In the genomic region with DNA sequence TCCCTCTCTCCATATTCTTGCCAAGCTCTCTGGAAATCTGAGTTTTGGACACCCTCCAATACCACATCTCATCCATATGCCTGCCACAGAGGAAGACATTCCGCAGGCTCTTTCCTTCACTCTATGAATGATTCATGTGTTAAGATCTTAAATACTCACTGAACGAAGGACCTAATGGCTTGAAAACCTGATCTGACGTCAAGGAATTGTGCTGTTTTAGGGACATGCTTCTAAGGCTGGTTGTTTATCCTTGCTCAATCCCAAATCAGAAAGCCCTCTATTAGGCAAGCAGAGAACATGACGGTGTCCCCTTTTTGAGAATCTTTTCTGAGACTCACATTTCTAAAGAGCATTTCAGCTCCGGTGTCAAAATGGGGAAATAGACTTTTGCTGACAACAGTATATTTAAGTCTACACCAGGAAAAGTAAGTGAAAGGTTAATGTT, we compare ENCODE assay signal across 9 cellular contexts.
A peak's percentile ranks its signal among the peaks of the same experiment; 100 is the strongest.
DNase-seq lines count a peak whose midpoint lies in the region; ATAC-seq and TF ChIP-seq lines count a peak whose summit lies in the region.
"Had no signal": no experiment of that assay in that cellular context is flagged by ENCODE, and none has a peak within 500 bp of the region (broad histone marks: within the 10 kb centered on the region; RNA-seq: fewer than 3 reads in every experiment).

No MANE protein-coding gene starts in this region.

- no peak overlapping the region for H3K27ac Mint-ChIP-seq in naive thymus-derived CD4-positive, alpha-beta T cell

- H3K79me2 ChIP-seq in mesendoderm (ENCODE audit: control insufficient read depth, insufficient read depth, low read length) = no peaks in the 10 kb centered on the region

- H3K18ac ChIP-seq in mesendoderm (ENCODE audit: low read length) = no peak overlapping the region

- H2AK5ac ChIP-seq in mesendoderm (ENCODE audit: low read length) = no peak overlapping the region

- H3K36me3 ChIP-seq in ascending aorta = no peaks in the 10 kb centered on the region
- H3K36me3 ChIP-seq in heart right ventricle = no peaks in the 10 kb centered on the region
- H3K36me3 ChIP-seq in stomach smooth muscle (ENCODE audit: control insufficient read depth in 2 of 2, insufficient read depth in 2 of 2, low read length in 2 of 2) = no peaks in the 10 kb centered on the region
- H3K36me3 ChIP-seq in mesendoderm (ENCODE audit: control insufficient read depth, insufficient read depth, low read length) = no peaks in the 10 kb centered on the region
- no peaks in the 10 kb centered on the region for H3K36me3 ChIP-seq in naive thymus-derived CD4-positive, alpha-beta T cell (ENCODE audit: control insufficient read depth in 2 of 3, insufficient read depth in 3 of 3, low read length in 3 of 3)

- intact Hi-C loops in ascending aorta (cut with DNase I) (loop anchor here (5.0 kb wide), 1 partner anchor 831 kb away; no protein-coding TSS in a partner anchor), heart right ventricle (cut with DNase I) (no loop called here)
- intact Hi-C loops in naive thymus-derived CD4-positive, alpha-beta T cell (cut with micrococcal nuclease) = no loop called here

- no peak for TF ChIP-seq CTCF in ascending aorta (IDR thresholded peaks at IDR 0.05)
- TF ChIP-seq CTCF in heart right ventricle (IDR thresholded peaks at IDR 0.05) = no peak

- H2BK120ac ChIP-seq in mesendoderm (ENCODE audit: low read depth, low read length) = no peak overlapping the region

- H2BK5ac ChIP-seq in mesendoderm (ENCODE audit: low read length) = no peak overlapping the region

- H3K9me3 ChIP-seq in ascending aorta (no peaks in the 10 kb centered on the region), heart right ventricle (no peaks in the 10 kb centered on the region), stomach smooth muscle (ENCODE audit: control insufficient read depth in 2 of 2, low read length in 2 of 2) (no peaks in the 10 kb centered on the region)
- no peaks in the 10 kb centered on the region for H3K9me3 ChIP-seq in naive thymus-derived CD4-positive, alpha-beta T cell (ENCODE audit: control insufficient read depth in 2 of 3, low read length in 3 of 3)

- H3K4me1 ChIP-seq in ascending aorta (peaks cover 0 to 6% of the 10 kb centered on the region in 2 donors), heart right ventricle (peaks cover 0 to 23% (median 0%) of the 10 kb centered on the region in 9 donors), stomach smooth muscle (ENCODE audit: control insufficient read depth, insufficient read depth, low read length) (no peaks in the 10 kb centered on the region), mesendoderm (ENCODE audit: control insufficient read depth, low read depth, low read length) (no peaks in the 10 kb centered on the region)
- H3K4me1 ChIP-seq in naive thymus-derived CD4-positive, alpha-beta T cell (ENCODE audit: control insufficient read depth in 2 of 2, insufficient read depth in 2 of 2, low read length in 2 of 2) = no peaks in the 10 kb centered on the region

- H3K27me3 ChIP-seq in ascending aorta (no peaks in the 10 kb centered on the region), heart right ventricle (no peaks in the 10 kb centered on the region), stomach smooth muscle (ENCODE audit: control insufficient read depth in 1 of 2, insufficient read depth in 2 of 2, low read length in 2 of 2) (no peaks in the 10 kb centered on the region), mesendoderm (ENCODE audit: insufficient read depth, low read length, poor library complexity) (no peaks in the 10 kb centered on the region)
- no peaks in the 10 kb centered on the region for H3K27me3 ChIP-seq in naive thymus-derived CD4-positive, alpha-beta T cell (ENCODE audit: control insufficient read depth in 2 of 2, insufficient read depth in 2 of 2, low read length in 2 of 2)

- peak in 5 of 8 donors; percentile 47 to 89 (median 64) for ATAC-seq in heart right ventricle
- ATAC-seq in naive thymus-derived CD4-positive, alpha-beta T cell = no peak

- no peak overlapping the region for H3K4me3 Mint-ChIP-seq in naive thymus-derived CD4-positive, alpha-beta T cell

- no peak overlapping the region for H3K23ac ChIP-seq in mesendoderm (ENCODE audit: low read length)

- DNase-seq in HCEC 1CT (peak; percentile 100), ascending aorta (ENCODE audit: low spot score in 2 of 2) (peak in 1 of 2 donors; percentile 74), heart right ventricle (peak in 1 of 2 donors; percentile 6), mesendoderm (no peak), NCI-H187 treated with DMSO at 0.1 percent for 48 hours (lab: John Stamatoyannopoulos, UW) (no peak), retina (no peak)
- no peak for DNase-seq in naive thymus-derived CD4-positive, alpha-beta T cell
- DNase-seq: RPMI8226 had no signal

- no peak overlapping the region for H3K56ac ChIP-seq in mesendoderm (ENCODE audit: low read length)

- no peaks in the 10 kb centered on the region for H3K36me3 Mint-ChIP-seq in naive thymus-derived CD4-positive, alpha-beta T cell

- CTCF ChIA-PET in naive thymus-derived CD4-positive, alpha-beta T cell (lab: Charles Lee) = no interaction called here

- H4K5ac ChIP-seq in mesendoderm (ENCODE audit: low read length) = no peak overlapping the region

- H3K4ac ChIP-seq in mesendoderm (ENCODE audit: low read depth, low read length) = no peak overlapping the region

- H3K4me1 Mint-ChIP-seq in naive thymus-derived CD4-positive, alpha-beta T cell = no peaks in the 10 kb centered on the region

- H3K27ac ChIP-seq in ascending aorta (peak overlapping the region; percentile 32 to 66), heart right ventricle (peak overlapping the region in 2 of 10 donors; percentile 24 to 80), stomach smooth muscle (ENCODE audit: low read length) (peak overlapping the region; percentile 50), mesendoderm (ENCODE audit: low read depth, low read length) (no peak overlapping the region)
- H3K27ac ChIP-seq in naive thymus-derived CD4-positive, alpha-beta T cell (ENCODE audit: low read depth, low read length) = no peak overlapping the region

- no peak overlapping the region for H2BK15ac ChIP-seq in mesendoderm (replicated peaks; ENCODE audit: low read depth)

- H3K27me3 Mint-ChIP-seq in naive thymus-derived CD4-positive, alpha-beta T cell = peaks cover 8 to 15% (median 14%) of the 10 kb centered on the region in 5 donors

- H3K9me3 Mint-ChIP-seq in naive thymus-derived CD4-positive, alpha-beta T cell = peaks cover 0 to 2% (median 0%) of the 10 kb centered on the region in 11 donors

- H3K4me2 ChIP-seq in mesendoderm (ENCODE audit: low read length) = no peak overlapping the region

- no peak overlapping the region for H4K8ac ChIP-seq in mesendoderm (ENCODE audit: low read depth, low read length)

- POLR2A ChIA-PET in naive thymus-derived CD4-positive, alpha-beta T cell (lab: Charles Lee) = no interaction called here

- WGBS in heart right ventricle, 2 donors = 24 to 30% methylated on average over 5 of the region's 5 CpGs
- WGBS in mesendoderm (ENCODE audit: extremely low coverage, insufficient coverage, low lambda C conversion rate) = no CpG with 5 or more reads among the region's 5 CpGs

- peak overlapping the region; percentile 1 to 27 for H3K4me3 ChIP-seq in ascending aorta
- H3K4me3 ChIP-seq in heart right ventricle = peak overlapping the region in 1 of 10 donors; percentile 1
- H3K4me3 ChIP-seq in stomach smooth muscle (ENCODE audit: low read length in 2 of 2) = peak overlapping the region in 1 of 2 donors; percentile 0
- no peak overlapping the region for H3K4me3 ChIP-seq in mesendoderm (ENCODE audit: low read length)
- no peak overlapping the region for H3K4me3 ChIP-seq in naive thymus-derived CD4-positive, alpha-beta T cell (ENCODE audit: low read length)

- H3K79me1 ChIP-seq in mesendoderm (ENCODE audit: low read length) = no peaks in the 10 kb centered on the region

- H3K9ac ChIP-seq in stomach smooth muscle (ENCODE audit: low read length in 2 of 2) = peak overlapping the region in 1 of 2 donors; percentile 17
- no peak overlapping the region for H3K9ac ChIP-seq in mesendoderm (ENCODE audit: low read length)

Comparison
In these comparisons a context has a peak if more than half of its experiments do, and no peak if none do; other contexts are left out.
1. H3K27ac ChIP-seq: peak in ascending aorta (2 of 2) and stomach smooth muscle (single experiment); none in mesendoderm (single experiment) and naive thymus-derived CD4-positive, alpha-beta T cell (single experiment).
2. H3K4me3 ChIP-seq: peak in ascending aorta (2 of 2); none in mesendoderm (single experiment) and naive thymus-derived CD4-positive, alpha-beta T cell (single experiment).